In the genomic region with DNA sequence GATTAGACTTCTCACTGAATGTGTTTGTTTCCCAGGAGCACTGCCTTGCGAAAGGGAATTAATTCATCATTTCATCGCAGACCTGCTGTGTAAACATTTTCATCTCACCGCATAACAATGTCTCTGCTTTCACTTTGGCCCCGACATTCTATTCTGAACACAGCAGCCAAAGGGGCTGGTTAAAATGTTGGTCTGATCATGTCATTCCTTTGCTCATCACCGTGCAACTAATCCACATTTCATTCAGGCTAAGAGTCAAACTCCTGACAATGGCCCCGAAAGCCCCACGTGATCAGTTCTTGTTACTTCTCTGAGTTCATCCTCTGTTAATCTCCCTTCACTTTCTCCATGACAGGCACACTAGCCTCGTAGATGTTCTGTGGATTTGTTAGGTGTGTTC, we compare ENCODE assay signal across 8 cellular contexts. TPM values are rescaled to one million over a fixed set of nuclear protein-coding genes. Genes with fewer than 3 reads are reported as not detected.
DNase-seq lines count a peak whose midpoint lies in the region; ATAC-seq and TF ChIP-seq lines count a peak whose summit lies in the region.
"Not testable (repeated sequence)": the region's sequence is repeated elsewhere in the genome, so short reads cannot be mapped to it uniquely, and the experiment has no call there.

No MANE protein-coding gene starts in this region.

- peaks cover 13% of the 10 kb centered on the region for H3K27me3 ChIP-seq in BE2C
- not testable (repeated sequence) for H3K27me3 ChIP-seq in HUES48 (ENCODE audit: control insufficient read depth, insufficient read depth, low read length); Panc1 (ENCODE audit: control insufficient read depth, insufficient read depth, low read length)

- H3K27ac ChIP-seq in HUES48 (ENCODE audit: low read depth, low read length) = peak overlapping the region; percentile 20
- not testable (repeated sequence) for H3K27ac ChIP-seq in Panc1 (ENCODE audit: low read length)

- H3K9me3 ChIP-seq in BE2C; HUES48 (ENCODE audit: control insufficient read depth, insufficient read depth, low read length); Panc1 (ENCODE audit: control insufficient read depth, insufficient read depth, low read depth, low read length): not testable (repeated sequence)

- not testable (repeated sequence) for H3K9ac ChIP-seq in HUES48 (ENCODE audit: low read depth, low read length)

- TF ChIP-seq CTCF in BE2C (IDR thresholded peaks at IDR 0.05; ENCODE audit: low read depth, low read length); Panc1 (IDR thresholded peaks at IDR 0.05); epithelial cell of esophagus (IDR thresholded peaks at IDR 0.05; ENCODE audit: insufficient read depth, low read depth, low read length, missing control alignments): not testable (repeated sequence)

- intact Hi-C loops in Panc1 (cut with micrococcal nuclease; ENCODE audit: unreplicated experiment) = not testable (repeated sequence)

- H3K4me3 ChIP-seq in BE2C (ENCODE audit: low read depth, low read length) = peak overlapping the region; percentile 26; the same call in 1 of the 2 replicates
- not testable (repeated sequence) for H3K4me3 ChIP-seq in HUES48 (ENCODE audit: low read depth, low read length)
- peak overlapping the region; percentile 8 to 29; a peak in 1 of 4 replicates for H3K4me3 ChIP-seq in Panc1 (ENCODE audit: low read depth in 2 of 2, low read length in 2 of 2)
- H3K4me3 ChIP-seq in epithelial cell of esophagus (ENCODE audit: low read length) = peak overlapping the region; percentile 25

- not testable (repeated sequence) for H3K4me1 ChIP-seq in BE2C; HUES48 (ENCODE audit: control insufficient read depth, insufficient read depth, low read length); Panc1 (ENCODE audit: control insufficient read depth, insufficient read depth, low read length)

- POLR2A ChIA-PET in Panc1 (lab: Charles Lee) = not testable (repeated sequence)

- not testable (repeated sequence) for BruUV-seq in Panc1 (replicated peaks; lab: Mats Ljungman, UMichigan)

- peak; percentile 53 for ATAC-seq in Panc1

- DNase-seq in BE2C; Panc1 (ENCODE audit: low read depth, low spot score): not testable (repeated sequence)
- DNase-seq in NCI-H2227 (lab: John Stamatoyannopoulos, UW; ENCODE audit: unreplicated experiment) = peak; percentile 2
- peak; percentile 8 for DNase-seq in astrocyte of the hippocampus (ENCODE audit: low read depth, low spot score)
- DNase-seq in epithelial cell of esophagus (ENCODE audit: low read depth) = peak; percentile 25
- DNase-seq in lung microvascular endothelial cell (ENCODE audit: low read depth in 2 of 2) = peak; percentile 0 to 7
- peak; percentile 40 for DNase-seq in superior temporal gyrus (ENCODE audit: extremely low spot score)

- H3K36me3 ChIP-seq in BE2C; HUES48 (ENCODE audit: control insufficient read depth, insufficient read depth, low read length); Panc1 (ENCODE audit: control insufficient read depth, insufficient read depth, low read length): not testable (repeated sequence)

- CTCF ChIA-PET in Panc1 (lab: Charles Lee) = not testable (repeated sequence)

- in situ Hi-C loops in Panc1 (cut with HindIII; ENCODE audit: low pct_unique_long_range_greater_than_20kb, low sequenced_read_pairs) = not testable (repeated sequence)

RNA-seq across cellular contexts. Expression of a gene that starts 57.1 kb away (rescaled TPM):
- polyA plus RNA-seq in BE2C (2012; ENCODE audit: insufficient read depth, insufficient read length, low read depth) = 12.0 TPM
- 30.7 TPM for total RNA-seq in Panc1 (2021; ENCODE audit: unreplicated experiment)
- 6.7 TPM for polyA plus RNA-seq in Panc1 (2012; ENCODE audit: insufficient read length)
- 12.9 and 19.2 TPM in 2 replicates for total RNA-seq in lung microvascular endothelial cell
